ENCODE assay signal across 10 cellular contexts in the genomic region with DNA sequence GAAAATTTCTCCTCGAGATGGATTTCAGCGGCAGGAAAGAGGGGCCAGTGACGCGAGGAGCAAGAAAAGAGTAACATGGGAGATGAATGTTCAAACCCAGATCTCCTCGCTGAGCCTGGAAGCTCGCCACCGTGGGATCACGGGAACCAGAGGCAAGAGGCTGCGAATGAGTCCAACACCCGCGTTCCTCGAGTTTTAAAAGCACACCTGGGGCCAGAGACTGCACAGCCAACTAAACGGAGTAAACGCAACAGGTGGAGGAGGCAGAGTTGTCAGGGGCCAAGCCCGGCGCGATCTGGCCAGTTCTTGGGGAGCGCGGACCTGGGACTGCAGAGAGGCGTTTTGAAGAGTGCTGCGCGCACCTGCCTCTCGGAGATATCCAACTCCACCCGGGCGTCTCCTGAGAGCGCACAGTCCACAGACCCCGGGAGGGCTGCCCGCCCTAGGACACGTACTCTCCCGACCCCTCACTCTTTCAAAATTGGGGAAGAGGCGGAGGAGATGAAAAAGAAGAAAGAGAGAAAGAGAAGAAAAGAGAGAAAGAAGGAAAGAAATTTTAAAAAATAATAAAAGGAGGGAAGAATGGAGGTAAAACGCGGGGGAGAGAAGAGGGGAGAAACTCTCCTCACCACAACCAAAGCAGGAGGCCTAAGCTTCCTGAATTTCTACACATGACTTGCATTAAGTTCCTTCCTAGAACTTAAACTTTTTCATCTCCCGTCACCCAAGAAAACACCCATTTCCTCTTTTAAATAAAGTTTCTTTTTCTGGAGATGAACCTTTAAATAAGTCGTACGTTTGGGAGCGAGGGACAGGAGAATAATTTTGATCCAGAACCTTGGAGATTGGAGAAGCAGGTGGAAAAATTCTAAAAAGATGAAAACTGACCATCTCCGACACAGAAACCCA. TPM values are rescaled to one million over a fixed set of nuclear protein-coding genes. Genes with fewer than 3 reads are reported as not detected.
DNase-seq lines count a peak whose midpoint lies in the region; ATAC-seq and TF ChIP-seq lines count a peak whose summit lies in the region.
"Had no signal": no experiment of that assay in that cellular context is flagged by ENCODE, and none has a peak within 500 bp of the region (broad histone marks: within the 10 kb centered on the region; RNA-seq: fewer than 3 reads in every experiment).

No MANE protein-coding gene starts in this region.

- POLR2A ChIA-PET in CD4-positive, alpha-beta memory T cell (lab: Charles Lee; ENCODE audit: partially characterized antibody), result no interaction called here

- CTCF ChIA-PET in CD4-positive, alpha-beta memory T cell (lab: Charles Lee; ENCODE audit: partially characterized antibody), result no interaction called here

- peak overlapping the region; percentile 15 for H3K4me2 ChIP-seq in neural progenitor cell

- H3K36me3 ChIP-seq in CD4-positive, alpha-beta memory T cell (ENCODE audit: insufficient read depth, low read length), result no peaks in the 10 kb centered on the region
- H3K36me3 ChIP-seq in neural progenitor cell, result no peaks in the 10 kb centered on the region

- no peak for TF ChIP-seq CTCF in neural progenitor cell (IDR thresholded peaks at IDR 0.05)

- H3K79me2 ChIP-seq in neural progenitor cell (ENCODE audit: low read depth), result no peaks in the 10 kb centered on the region

- peaks cover 3 to 4% of the 10 kb centered on the region in 2 donors for H3K36me3 Mint-ChIP-seq in CD4-positive, alpha-beta memory T cell
- peaks cover 2% of the 10 kb centered on the region for H3K36me3 Mint-ChIP-seq in IgD-negative memory B cell
- H3K36me3 Mint-ChIP-seq in central memory CD8-positive, alpha-beta T cell (ENCODE audit: insufficient read depth), result peaks cover 7% of the 10 kb centered on the region
- H3K36me3 Mint-ChIP-seq in neural progenitor cell, result no peaks in the 10 kb centered on the region

- no peaks in the 10 kb centered on the region for H3K9me3 ChIP-seq in CD4-positive, alpha-beta memory T cell (ENCODE audit: control insufficient read depth in 1 of 2, low read length in 2 of 2)
- no peaks in the 10 kb centered on the region for H3K9me3 ChIP-seq in neural progenitor cell (ENCODE audit: low read depth)

- no peak overlapping the region for H3K9ac ChIP-seq in neural progenitor cell

- H4K20me1 ChIP-seq in neural progenitor cell (ENCODE audit: low read depth), result peaks cover 95% of the 10 kb centered on the region

- H3K9me3 Mint-ChIP-seq in CD4-positive, alpha-beta memory T cell, result peaks cover 0 to 30% (median 16%) of the 10 kb centered on the region in 8 donors
- peaks cover 3 to 16% (median 8%) of the 10 kb centered on the region in 3 donors for H3K9me3 Mint-ChIP-seq in IgD-negative memory B cell
- H3K9me3 Mint-ChIP-seq in central memory CD8-positive, alpha-beta T cell, result peaks cover 5% of the 10 kb centered on the region
- peaks cover 7% of the 10 kb centered on the region for H3K9me3 Mint-ChIP-seq in neural progenitor cell

- no peak overlapping the region for H3K4me3 ChIP-seq in CD4-positive, alpha-beta memory T cell (ENCODE audit: low read length in 2 of 2)
- H3K4me3 ChIP-seq in neural progenitor cell, result no peak overlapping the region

- H3F3A ChIP-seq in neural progenitor cell (ENCODE audit: low read depth), result peaks cover 74% of the 10 kb centered on the region

- peaks cover 35% of the 10 kb centered on the region for H3K4me1 ChIP-seq in CD4-positive, alpha-beta memory T cell (ENCODE audit: insufficient read depth, low read length)
- H3K4me1 ChIP-seq in neural progenitor cell, result peaks cover 69% of the 10 kb centered on the region

- ATAC-seq in central memory CD8-positive, alpha-beta T cell (replicated peaks; ENCODE audit: extremely low read depth, poor library complexity, severe bottlenecking), result no peak
- ATAC-seq in left colon (no peak), GM19452 (IDR thresholded peaks at IDR 0.05; ENCODE audit: unreplicated experiment) (no peak), GM21619 (IDR thresholded peaks at IDR 0.05; ENCODE audit: unreplicated experiment) (no peak)
- ATAC-seq: right cardiac atrium had no signal

- no peak overlapping the region for H2AFZ ChIP-seq in neural progenitor cell (replicated peaks)

- peak overlapping the region in 2 of 7 donors; percentile 18 to 57 for H3K27ac Mint-ChIP-seq in CD4-positive, alpha-beta memory T cell
- H3K27ac Mint-ChIP-seq in IgD-negative memory B cell, result peak overlapping the region; percentile 85 to 89 (median 88)
- no peak overlapping the region for H3K27ac Mint-ChIP-seq in central memory CD8-positive, alpha-beta T cell (ENCODE audit: low read depth)
- H3K27ac Mint-ChIP-seq in neural progenitor cell, result peak overlapping the region; percentile 82

- peaks cover 78 to 84% of the 10 kb centered on the region in 2 donors for H3K27me3 Mint-ChIP-seq in CD4-positive, alpha-beta memory T cell
- peaks cover 91% of the 10 kb centered on the region for H3K27me3 Mint-ChIP-seq in IgD-negative memory B cell
- peaks cover 100% of the 10 kb centered on the region for H3K27me3 Mint-ChIP-seq in central memory CD8-positive, alpha-beta T cell
- H3K27me3 Mint-ChIP-seq in neural progenitor cell (ENCODE audit: insufficient read depth, low read depth), result peaks cover 90% of the 10 kb centered on the region

- intact Hi-C loops in CD4-positive, alpha-beta memory T cell (cut with micrococcal nuclease), result no loop called here
- intact Hi-C loops in left colon (cut with DNase I, micrococcal nuclease), result no loop called here

- DNase-seq in CD4-positive, alpha-beta memory T cell, result no peak
- DNase-seq in central memory CD8-positive, alpha-beta T cell (ENCODE audit: low spot score in 2 of 2), result no peak
- DNase-seq in neural progenitor cell (ENCODE audit: low spot score) (peak; percentile 62), left colon (no peak), HPDE6-E6E7 (ENCODE audit: extremely low spot score) (no peak)
- DNase-seq: right cardiac atrium had no signal

- peaks cover 91% of the 10 kb centered on the region for H3K27me3 ChIP-seq in CD4-positive, alpha-beta memory T cell (ENCODE audit: insufficient read depth, low read length)
- H3K27me3 ChIP-seq in neural progenitor cell, result peaks cover 100% of the 10 kb centered on the region

- peaks cover 20 to 73% (median 44%) of the 10 kb centered on the region in 4 donors for H3K4me1 Mint-ChIP-seq in CD4-positive, alpha-beta memory T cell
- peaks cover 14 to 28% (median 24%) of the 10 kb centered on the region in 3 donors for H3K4me1 Mint-ChIP-seq in IgD-negative memory B cell
- H3K4me1 Mint-ChIP-seq in central memory CD8-positive, alpha-beta T cell, result peaks cover 39% of the 10 kb centered on the region
- peaks cover 76% of the 10 kb centered on the region for H3K4me1 Mint-ChIP-seq in neural progenitor cell

- H3K4me3 Mint-ChIP-seq in CD4-positive, alpha-beta memory T cell, result peak overlapping the region in 7 of 8 donors; percentile 38 to 92 (median 85)
- H3K4me3 Mint-ChIP-seq in IgD-negative memory B cell (peak overlapping the region; percentile 77 to 95 (median 88)), neural progenitor cell (peak overlapping the region; percentile 98)
- H3K4me3 Mint-ChIP-seq in central memory CD8-positive, alpha-beta T cell, result peak overlapping the region; percentile 62

- no peak overlapping the region for H3K27ac ChIP-seq in CD4-positive, alpha-beta memory T cell (ENCODE audit: low read depth, low read length)
- H3K27ac ChIP-seq in neural progenitor cell, result no peak overlapping the region

RNA-seq across cellular contexts. Expression of gene PAX3, which starts 5.3 kb away (rescaled TPM):
- not detected for total RNA-seq in CD4-positive, alpha-beta memory T cell
- polyA plus RNA-seq in CD4-positive, alpha-beta memory T cell, result not detected
- polyA plus RNA-seq in IgD-negative memory B cell, result not detected
- total RNA-seq in neural progenitor cell (ENCODE audit: low replicate concordance), result 4.6 and 4.9 TPM in 2 replicates
- not detected for total RNA-seq in left colon
- total RNA-seq: T-helper 1 cell treated with Interleukin-12 subunit alpha and Interleukin-12 subunit beta and Interleukin-4 antibody, amounts not matched to agents 30 ng/mL and 1 ng/mL, for 36 hours had no signal
